ENCODE assay signal across 8 cellular contexts in genomic region chr4:44448548-44449443, GRCh38. TPM values are rescaled to one million over a fixed set of nuclear protein-coding genes. Genes with fewer than 3 reads are reported as not detected.
A peak's percentile ranks its signal among the peaks of the same experiment; 100 is the strongest.
DNase-seq lines count a peak whose midpoint lies in the region; ATAC-seq, FAIRE-seq and TF ChIP-seq lines count a peak whose summit lies in the region.

KCTD8 (minus strand) TSS chr4:44448809.

- H3K4me1 Mint-ChIP-seq in GM23338 (peaks cover 21% of the 10 kb centered on the region), astrocyte (ENCODE audit: low read depth, unreplicated experiment) (peaks cover 5% of the 10 kb centered on the region)

- no peaks in the 10 kb centered on the region for H3F3A ChIP-seq in GM23338 (replicated peaks; ENCODE audit: low read depth)

- intact Hi-C loops in right cardiac atrium (cut with DNase I): no loop called here
- intact Hi-C loops in posterior vena cava (cut with DNase I): no loop called here
- intact Hi-C loops in aorta (cut with DNase I): no loop called here

- ATAC-seq in GM23338 (peak; percentile 78), right cardiac atrium (peak; percentile 96 to 97), aorta (ENCODE audit: low FRiP score) (peak; percentile 93)

- H3K79me2 ChIP-seq in GM23338 (replicated peaks; ENCODE audit: insufficient read depth): peaks cover 17% of the 10 kb centered on the region
- no peaks in the 10 kb centered on the region for H3K79me2 ChIP-seq in Karpas-422 (ENCODE audit: low read length)
- H3K79me2 ChIP-seq in astrocyte (ENCODE audit: insufficient read depth, low read length): no peaks in the 10 kb centered on the region

- H3K9ac ChIP-seq in Karpas-422 (ENCODE audit: low read length): no peak within 1 kb of the TSS
- peak within 1 kb of the TSS; percentile 65 for H3K9ac ChIP-seq in astrocyte (ENCODE audit: low read length)

- H3K27me3 ChIP-seq in GM23338 (ENCODE audit: insufficient read depth): peaks cover 46% of the 10 kb centered on the region
- no peaks in the 10 kb centered on the region for H3K27me3 ChIP-seq in Karpas-422 (ENCODE audit: low read length)
- H3K27me3 ChIP-seq in astrocyte (ENCODE audit: insufficient read depth, low read length): peaks cover 28% of the 10 kb centered on the region
- H3K27me3 ChIP-seq in right cardiac atrium (ENCODE audit: control insufficient read depth, insufficient read depth): no peaks in the 10 kb centered on the region
- H3K27me3 ChIP-seq in aorta (ENCODE audit: control insufficient read depth in 1 of 2, insufficient read depth in 2 of 2, low read length in 1 of 2): no peaks in the 10 kb centered on the region

- H3K36me3 Mint-ChIP-seq in GM23338 (ENCODE audit: low read depth) (no peaks in the 10 kb centered on the region; the same call in 2 of the 3 replicates), astrocyte (ENCODE audit: low read depth, unreplicated experiment) (no peaks in the 10 kb centered on the region)

- no peak for FAIRE-seq in astrocyte (lab: Jason Lieb, UNC)

- peaks cover 17% of the 10 kb centered on the region for H3K4me1 ChIP-seq in GM23338 (ENCODE audit: insufficient read depth)
- H3K4me1 ChIP-seq in Karpas-422 (ENCODE audit: low read length): no peaks in the 10 kb centered on the region
- H3K4me1 ChIP-seq in astrocyte (ENCODE audit: insufficient read depth, low read length): peaks cover 13% of the 10 kb centered on the region
- no peaks in the 10 kb centered on the region for H3K4me1 ChIP-seq in right cardiac atrium (ENCODE audit: control insufficient read depth, insufficient read depth, low read length)
- H3K4me1 ChIP-seq in aorta (ENCODE audit: control insufficient read depth in 1 of 2, insufficient read depth in 2 of 2, low read length in 2 of 2): peaks cover 0 to 2% of the 10 kb centered on the region in 2 donors

- peak; percentile 68 to 73 for TF ChIP-seq CTCF in GM23338 (conservative IDR thresholded peaks at IDR 0.05; ENCODE audit: low read depth in 2 of 2)
- TF ChIP-seq CTCF in astrocyte (IDR thresholded peaks at IDR 0.05; ENCODE audit: insufficient read depth, low read depth, low read length): peak; percentile 43

- H3K4me3 ChIP-seq in GM23338 (peak within 1 kb of the TSS; percentile 64), Karpas-422 (ENCODE audit: low read length) (no peak within 1 kb of the TSS), astrocyte (ENCODE audit: insufficient read depth, low read depth, low read length) (peak within 1 kb of the TSS; percentile 65), right cardiac atrium (ENCODE audit: low read length) (peak within 1 kb of the TSS; percentile 52), aorta (ENCODE audit: low read length in 2 of 2) (peak within 1 kb of the TSS; percentile 49 to 85)

- H3K4me2 ChIP-seq in GM23338 (peak within 1 kb of the TSS; percentile 84), Karpas-422 (ENCODE audit: low read depth, low read length, poor library complexity, severe bottlenecking) (no peak within 1 kb of the TSS), astrocyte (ENCODE audit: low read length) (peak within 1 kb of the TSS; percentile 96)

- H3K27me3 Mint-ChIP-seq in GM23338 (ENCODE audit: insufficient read depth, low read depth, poor library complexity) (peaks cover 5% of the 10 kb centered on the region), astrocyte (ENCODE audit: low read depth, unreplicated experiment) (peaks cover 28% of the 10 kb centered on the region)

- H3K36me3 ChIP-seq in GM23338 (ENCODE audit: insufficient read depth) (no peaks in the 10 kb centered on the region), Karpas-422 (ENCODE audit: insufficient read depth, low read length) (no peaks in the 10 kb centered on the region), astrocyte (ENCODE audit: insufficient read depth, low read length) (no peaks in the 10 kb centered on the region), aorta (ENCODE audit: control insufficient read depth in 1 of 2, insufficient read depth in 2 of 2, low read length in 1 of 2) (no peaks in the 10 kb centered on the region)

- peak; percentile 23 for DNase-seq in GDM1 (lab: John Stamatoyannopoulos, UW)
- peak; percentile 97 for DNase-seq in GM23338 (ENCODE audit: low spot score)
- peak; percentile 42 for DNase-seq in Karpas-422
- DNase-seq in SK-N-DZ (ENCODE audit: low spot score): peak; percentile 97
- DNase-seq in astrocyte (ENCODE audit: low read depth): peak; percentile 86
- DNase-seq in right cardiac atrium: peak; percentile 91 to 97 (median 95)
- peak; percentile 93 for DNase-seq in posterior vena cava (ENCODE audit: low spot score)
- DNase-seq in aorta: peak; percentile 90 to 95

- no peaks in the 10 kb centered on the region for H4K20me1 ChIP-seq in GM23338 (replicated peaks; ENCODE audit: insufficient read depth)
- H4K20me1 ChIP-seq in Karpas-422 (ENCODE audit: insufficient read depth, low read depth, low read length): no peaks in the 10 kb centered on the region
- no peaks in the 10 kb centered on the region for H4K20me1 ChIP-seq in astrocyte (ENCODE audit: insufficient read depth, low read length)

- H2AFZ ChIP-seq in GM23338: peak within 1 kb of the TSS; percentile 97
- H2AFZ ChIP-seq in Karpas-422 (ENCODE audit: low read length): no peak within 1 kb of the TSS
- H2AFZ ChIP-seq in astrocyte (ENCODE audit: low read depth, low read length): peak within 1 kb of the TSS; percentile 95

- WGBS in right cardiac atrium: 1% methylated on average over 71 of the region's 71 CpGs
- 1% methylated on average over 49 to 71 of the region's 71 CpGs for WGBS in aorta, 2 donors

- H3K9me3 ChIP-seq in Karpas-422 (ENCODE audit: low read length): no peaks in the 10 kb centered on the region
- H3K9me3 ChIP-seq in astrocyte (ENCODE audit: insufficient read depth, low read depth, low read length): no peaks in the 10 kb centered on the region
- H3K9me3 ChIP-seq in right cardiac atrium (ENCODE audit: control insufficient read depth, low read length): no peaks in the 10 kb centered on the region
- H3K9me3 ChIP-seq in aorta (ENCODE audit: control insufficient read depth, low read length): no peaks in the 10 kb centered on the region

- H3K27ac ChIP-seq in GM23338 (ENCODE audit: low read depth): no peak within 1 kb of the TSS
- H3K27ac ChIP-seq in Karpas-422 (ENCODE audit: low read length): no peak within 1 kb of the TSS
- H3K27ac ChIP-seq in astrocyte (ENCODE audit: low read depth, low read length): no peak within 1 kb of the TSS
- no peak within 1 kb of the TSS for H3K27ac ChIP-seq in right cardiac atrium (ENCODE audit: low read length)
- H3K27ac ChIP-seq in aorta (ENCODE audit: low read depth in 1 of 2, low read length in 2 of 2): peak within 1 kb of the TSS in 1 of 2 donors; percentile 25

- no peaks in the 10 kb centered on the region for H3K9me2 ChIP-seq in GM23338 (ENCODE audit: insufficient read depth)
- no peaks in the 10 kb centered on the region; the same call in 1 of the 2 replicates for H3K9me2 ChIP-seq in Karpas-422 (replicated peaks; ENCODE audit: insufficient read depth, low read length)

- no peaks in the 10 kb centered on the region for H3K9me3 Mint-ChIP-seq in GM23338
- H3K9me3 Mint-ChIP-seq in astrocyte (ENCODE audit: unreplicated experiment): no peaks in the 10 kb centered on the region

- H3K27ac Mint-ChIP-seq in GM23338: no peak within 1 kb of the TSS; the same call in 1 of the 2 replicates
- no peak within 1 kb of the TSS for H3K27ac Mint-ChIP-seq in astrocyte (ENCODE audit: unreplicated experiment)

- H3K4me3 Mint-ChIP-seq in GM23338 (peak within 1 kb of the TSS; percentile 90), astrocyte (ENCODE audit: unreplicated experiment) (peak within 1 kb of the TSS; percentile 89)

TF ChIP-seq in GM23338, 12 proteins besides CTCF, POLR2A, EP300 and RAD21:
- TF ChIP-seq CREB1 (CRISPR knock-in tag; IDR thresholded peaks at IDR 0.05; ENCODE audit: low read depth) (peak; percentile 89), POLR2AphosphoS5 (IDR thresholded peaks at IDR 0.05; ENCODE audit: low read depth) (peak; percentile 74), ETS1 (IDR thresholded peaks at IDR 0.05) (no peak), EZH2 (IDR thresholded peaks at IDR 0.05; ENCODE audit: low read depth, unreplicated experiment) (no peak)

RNA-seq across cellular contexts. Expression of gene KCTD8, which starts in this region (rescaled TPM):
- 5.0 and 6.1 TPM in 2 replicates for total RNA-seq in GM23338 (2014; rRNA removed; shearing (Covaris generic))
- polyA plus RNA-seq in GM23338 (2016; fragmentation: Nextera tagmentation; extraction: Ambion mirVana) (2.7 and 2.8 TPM in 2 replicates), right cardiac atrium (0.07 TPM), aorta (under 1 TPM in 1 of 2 donors, not detected in 1; 0.15 TPM)
- total RNA-seq in Karpas-422 (2014; rRNA removed; shearing (Covaris generic); ENCODE audit: low replicate concordance): not detected in 2 replicates
- 8.5 and 24.1 TPM in 2 replicates for polyA plus RNA-seq in SK-N-DZ (2014; cell fraction: cytosol; rRNA removed)
- 13.0 and 16.5 TPM in 2 replicates for polyA plus RNA-seq in SK-N-DZ (2014; cell fraction: nucleus; rRNA removed)
- total RNA-seq in astrocyte (0.58 and 0.68 TPM in 2 replicates), right cardiac atrium (under 1 TPM; 0.18 to 0.54 (median 0.24) TPM), posterior vena cava (1 to 10 TPM in 1 of 2 donors, under 1 TPM in 1; 0.60 to 1.4 TPM), aorta (1 to 10 TPM in 1 of 2 donors, under 1 TPM in 1; 0.75 to 4.8 TPM)

Comparison
In these comparisons a context has a peak if more than half of its experiments do, and no peak if none do; other contexts are left out.
1. Peak in DNase-seq in Karpas-422; RNA of the gene not detected or under 1 TPM.
2. Peak in DNase-seq, H3K4me3 ChIP-seq, H3K9ac ChIP-seq and H3K4me2 ChIP-seq in astrocyte; RNA of the gene not detected or under 1 TPM.
3. Peak in DNase-seq, ATAC-seq and H3K4me3 ChIP-seq in right cardiac atrium; RNA of the gene not detected or under 1 TPM.
4. DNase-seq: peak in every context shown above with its lines; median percentile 97 in GM23338; 97 in SK-N-DZ; 95 in right cardiac atrium; 93 in posterior vena cava; 92 in aorta; 86 in astrocyte; 42 in Karpas-422; 23 in GDM1.